In the genomic region with DNA sequence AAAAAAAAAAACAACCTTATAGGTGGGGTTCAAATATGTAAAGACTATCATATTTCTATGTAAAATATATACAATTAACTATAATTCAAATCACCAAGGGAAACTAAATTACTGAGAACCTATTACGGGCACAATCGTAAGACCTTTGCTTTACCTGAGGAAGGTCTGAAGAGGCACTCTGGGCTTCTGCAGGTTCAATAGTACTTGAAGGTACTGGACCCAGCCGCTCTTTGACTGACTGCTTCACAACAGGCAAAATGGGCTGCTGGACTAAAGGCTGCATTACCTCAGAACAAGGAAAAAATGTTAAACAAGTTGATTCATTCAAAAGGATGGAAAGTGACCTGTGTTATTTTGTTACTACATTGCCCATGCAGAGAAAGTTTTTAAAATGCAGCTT, we compare ENCODE assay signal across 21 cellular contexts. TPM values are rescaled to one million over a fixed set of nuclear protein-coding genes. Genes with fewer than 3 reads are reported as not detected.
DNase-seq lines count a peak whose midpoint lies in the region; ATAC-seq, FAIRE-seq and TF ChIP-seq lines count a peak whose summit lies in the region.
"Had no signal": no experiment of that assay in that cellular context is flagged by ENCODE, and none has a peak within 500 bp of the region (broad histone marks: within the 10 kb centered on the region; RNA-seq: fewer than 3 reads in every experiment).

No MANE protein-coding gene starts in this region.

- dilution Hi-C loops in endothelial cell of umbilical vein (cut with MboI; ENCODE audit: extremely low pct_ligation_motif_present, low sequenced_read_pairs), result no loop called here

- no TSS peak for BruUV-seq in endothelial cell of umbilical vein (replicated peaks; lab: Mats Ljungman, UMichigan)

- H3K9me3 ChIP-seq in astrocyte (ENCODE audit: insufficient read depth, low read depth, low read length), result no peaks in the 10 kb centered on the region
- no peaks in the 10 kb centered on the region for H3K9me3 ChIP-seq in endothelial cell of umbilical vein (replicated peaks; ENCODE audit: control insufficient read depth, insufficient read depth, low read length)
- H3K9me3 ChIP-seq: BLaER1, Caco-2, HAP-1 had no signal

- H3K27me3 ChIP-seq in astrocyte (ENCODE audit: insufficient read depth, low read length), result no peaks in the 10 kb centered on the region
- no peaks in the 10 kb centered on the region for H3K27me3 ChIP-seq in endothelial cell of umbilical vein (ENCODE audit: control insufficient read depth in 2 of 2, insufficient read depth in 2 of 2, low read length in 2 of 2)
- H3K27me3 ChIP-seq: BLaER1 had no signal

- intact Hi-C loops in endothelial cell of umbilical vein (cut with micrococcal nuclease), result no loop called here
- intact Hi-C loops in natural killer cell (cut with micrococcal nuclease), result no loop called here

- H3K36me3 Mint-ChIP-seq in astrocyte (ENCODE audit: low read depth, unreplicated experiment) (peaks cover 3% of the 10 kb centered on the region), chondrocyte (ENCODE audit: low read depth) (peaks cover 16% of the 10 kb centered on the region), natural killer cell (peaks cover 27% of the 10 kb centered on the region)
- H3K36me3 Mint-ChIP-seq in stimulated activated naive B cell treated with anti-CD40 and anti-IgM and Interleukin-4, amounts not matched to agents 10 μg/mL and 1 μg/mL and 100 μg/mL, for 72 hours, result peaks cover 23 to 40% of the 10 kb centered on the region in 2 donors

- no peaks in the 10 kb centered on the region for H3K9me1 ChIP-seq in endothelial cell of umbilical vein (replicated peaks; ENCODE audit: control insufficient read depth, extremely low read depth, insufficient read depth, low read length)

- H4K20me1 ChIP-seq in astrocyte (ENCODE audit: insufficient read depth, low read length), result no peaks in the 10 kb centered on the region
- H4K20me1 ChIP-seq in endothelial cell of umbilical vein (replicated peaks; ENCODE audit: control insufficient read depth, extremely low read depth, insufficient read depth, low read length), result no peaks in the 10 kb centered on the region

- H3K36me3 ChIP-seq in astrocyte (ENCODE audit: insufficient read depth, low read length) (peaks cover 27% of the 10 kb centered on the region), endothelial cell of umbilical vein (ENCODE audit: control insufficient read depth in 2 of 2, extremely low read depth in 1 of 2, insufficient read depth in 2 of 2, low read length in 2 of 2) (peaks cover 0 to 7% of the 10 kb centered on the region in 2 experiments)

- CTCF ChIA-PET in endothelial cell of umbilical vein (lab: Charles Lee), result interaction anchor here (0.8 to 1.1 kb wide), 4 partner anchors 10 to 70 kb away, joined by 3 read pairs; no protein-coding TSS in a partner anchor

- H3K4me3 ChIP-seq in astrocyte (ENCODE audit: insufficient read depth, low read depth, low read length) (no peak overlapping the region), endothelial cell of umbilical vein (replicated peaks in 1 of 3; ENCODE audit: insufficient read depth in 1 of 3, low read depth in 1 of 3, low read length in 3 of 3) (no peak overlapping the region)
- H3K4me3 ChIP-seq: BLaER1, HAP-1 had no signal

- no peak for TF ChIP-seq CTCF in astrocyte (IDR thresholded peaks at IDR 0.05; ENCODE audit: insufficient read depth, low read depth, low read length)
- TF ChIP-seq CTCF in chondrocyte (IDR thresholded peaks at IDR 0.05), result no peak
- TF ChIP-seq CTCF in endothelial cell of umbilical vein (IDR thresholded peaks at IDR 0.05; ENCODE audit: extremely low read depth in 1 of 2, insufficient read depth in 1 of 2, low read depth in 1 of 2, low read length in 2 of 2), result no peak
- no peak for TF ChIP-seq CTCF in natural killer cell (IDR thresholded peaks at IDR 0.05)

- H3K9ac ChIP-seq in astrocyte (ENCODE audit: low read length), result no peak overlapping the region
- peak overlapping the region; percentile 57 for H3K9ac ChIP-seq in endothelial cell of umbilical vein (replicated peaks; ENCODE audit: extremely low read depth, insufficient read depth, low read length)
- H3K9ac ChIP-seq: BLaER1 had no signal

- no peak for ATAC-seq in stimulated activated naive B cell treated with anti-CD40 and anti-IgM and Interleukin-4, amounts not matched to agents 10 μg/mL and 1 μg/mL and 100 μg/mL, for 72 hours (replicated peaks)
- ATAC-seq in HG03565 (IDR thresholded peaks at IDR 0.05; ENCODE audit: unreplicated experiment), result no peak
- no peak for ATAC-seq in HG03175 (IDR thresholded peaks at IDR 0.05; ENCODE audit: unreplicated experiment)
- no peak for ATAC-seq in natural killer cell
- ATAC-seq: CD8-positive, alpha-beta T cell had no signal

- POLR2A ChIA-PET in endothelial cell of umbilical vein (lab: Charles Lee), result no interaction called here

- FAIRE-seq in astrocyte (lab: Jason Lieb, UNC) (no peak), endothelial cell of umbilical vein (lab: Jason Lieb, UNC) (no peak)
- FAIRE-seq: G401.6, GM12892 had no signal

- H3K9me3 Mint-ChIP-seq in astrocyte (ENCODE audit: unreplicated experiment) (no peaks in the 10 kb centered on the region), chondrocyte (ENCODE audit: low read depth) (no peaks in the 10 kb centered on the region), natural killer cell (no peaks in the 10 kb centered on the region)
- H3K9me3 Mint-ChIP-seq in stimulated activated naive B cell treated with anti-CD40 and anti-IgM and Interleukin-4, amounts not matched to agents 10 μg/mL and 1 μg/mL and 100 μg/mL, for 72 hours, result no peaks in the 10 kb centered on the region
- H3K9me3 Mint-ChIP-seq: CD4-positive, CD25-positive, alpha-beta regulatory T cell; CD8-positive, alpha-beta T cell; HFFc6 had no signal

- H3K4me1 ChIP-seq in astrocyte (ENCODE audit: insufficient read depth, low read length) (peaks cover 5% of the 10 kb centered on the region), endothelial cell of umbilical vein (ENCODE audit: control insufficient read depth, extremely low read depth, insufficient read depth, low read length) (peaks cover 26% of the 10 kb centered on the region)
- H3K4me1 ChIP-seq: BLaER1, Caco-2, HAP-1 had no signal

- H3K27ac ChIP-seq in astrocyte (ENCODE audit: low read depth, low read length), result no peak overlapping the region
- peak overlapping the region; percentile 83 for H3K27ac ChIP-seq in endothelial cell of umbilical vein (ENCODE audit: insufficient read depth, low read depth, low read length)
- H3K27ac ChIP-seq: BLaER1, C4-2B had no signal

- H3K27ac Mint-ChIP-seq in astrocyte (ENCODE audit: unreplicated experiment) (peak overlapping the region; percentile 87), chondrocyte (ENCODE audit: unreplicated experiment) (peak overlapping the region; percentile 60), natural killer cell (no peak overlapping the region)
- H3K27ac Mint-ChIP-seq in stimulated activated naive B cell treated with anti-CD40 and anti-IgM and Interleukin-4, amounts not matched to agents 10 μg/mL and 1 μg/mL and 100 μg/mL, for 72 hours, result peak overlapping the region; percentile 20
- H3K27ac Mint-ChIP-seq: B cell had no signal

- H3K4me1 Mint-ChIP-seq in astrocyte (ENCODE audit: low read depth, unreplicated experiment) (peaks cover 35% of the 10 kb centered on the region), chondrocyte (ENCODE audit: low read depth) (peaks cover 41% of the 10 kb centered on the region), natural killer cell (no peaks in the 10 kb centered on the region)
- H3K4me1 Mint-ChIP-seq in stimulated activated naive B cell treated with anti-CD40 and anti-IgM and Interleukin-4, amounts not matched to agents 10 μg/mL and 1 μg/mL and 100 μg/mL, for 72 hours, result peaks cover 2 to 18% of the 10 kb centered on the region in 2 donors
- H3K4me1 Mint-ChIP-seq: B cell had no signal

- no peak overlapping the region for H3K4me3 Mint-ChIP-seq in astrocyte (ENCODE audit: unreplicated experiment)
- no peak overlapping the region for H3K4me3 Mint-ChIP-seq in chondrocyte (ENCODE audit: unreplicated experiment)
- no peak overlapping the region for H3K4me3 Mint-ChIP-seq in stimulated activated naive B cell treated with anti-CD40 and anti-IgM and Interleukin-4, amounts not matched to agents 10 μg/mL and 1 μg/mL and 100 μg/mL, for 72 hours
- no peak overlapping the region for H3K4me3 Mint-ChIP-seq in natural killer cell
- H3K4me3 Mint-ChIP-seq: B cell; CD4-positive, CD25-positive, alpha-beta regulatory T cell; CD8-positive, alpha-beta T cell; HFFc6 had no signal

- TF ChIP-seq POLR2A in endothelial cell of umbilical vein (IDR thresholded peaks at IDR 0.05; ENCODE audit: low read depth, low read length), result no peak

- H3K27me3 Mint-ChIP-seq in astrocyte (ENCODE audit: low read depth, unreplicated experiment), result no peaks in the 10 kb centered on the region
- H3K27me3 Mint-ChIP-seq in chondrocyte (ENCODE audit: low read depth), result no peaks in the 10 kb centered on the region
- no peaks in the 10 kb centered on the region for H3K27me3 Mint-ChIP-seq in stimulated activated naive B cell treated with anti-CD40 and anti-IgM and Interleukin-4, amounts not matched to agents 10 μg/mL and 1 μg/mL and 100 μg/mL, for 72 hours
- no peaks in the 10 kb centered on the region for H3K27me3 Mint-ChIP-seq in natural killer cell (ENCODE audit: low read depth in 2 of 2)
- H3K27me3 Mint-ChIP-seq: B cell; CD4-positive, CD25-positive, alpha-beta regulatory T cell had no signal

- H2AFZ ChIP-seq in astrocyte (ENCODE audit: low read depth, low read length), result no peak overlapping the region
- H2AFZ ChIP-seq in endothelial cell of umbilical vein (ENCODE audit: low read depth, low read length), result no peak overlapping the region

- H3K4me2 ChIP-seq in astrocyte (ENCODE audit: low read length) (no peak overlapping the region), endothelial cell of umbilical vein (ENCODE audit: insufficient read depth, low read length) (peak overlapping the region; percentile 87)
- H3K4me2 ChIP-seq: BLaER1 had no signal

- H3K79me2 ChIP-seq in astrocyte (ENCODE audit: insufficient read depth, low read length) (no peaks in the 10 kb centered on the region), endothelial cell of umbilical vein (ENCODE audit: control insufficient read depth, insufficient read depth, low read length) (peaks cover 2% of the 10 kb centered on the region)

- no peak for DNase-seq in astrocyte (ENCODE audit: low read depth)
- no peak for DNase-seq in chondrocyte (ENCODE audit: low spot score)
- DNase-seq in endothelial cell of umbilical vein (ENCODE audit: low read depth, low spot score), result peak; percentile 15
- DNase-seq in stimulated activated naive B cell treated with anti-CD40 and anti-IgM and Interleukin-4, amounts not matched to agents 10 μg/mL and 1 μg/mL and 100 μg/mL, for 72 hours, result no peak
- no peak for DNase-seq in pons (ENCODE audit: low spot score)
- DNase-seq in natural killer cell, result no peak
- DNase-seq: Caco-2; CD4-positive, CD25-positive, alpha-beta regulatory T cell; CD8-positive, alpha-beta T cell; DMS153; DND-41; GOT3; HFFc6 had no signal

RNA-seq across cellular contexts. Expression of gene RBM26, which starts 51.8 kb away (rescaled TPM):
- total RNA-seq in astrocyte, result 38.5 and 42.6 TPM in 2 replicates
- 29.1 to 37.5 TPM (median 29.6 TPM) in 3 replicates for total RNA-seq in chondrocyte
- 43.7 and 54.3 TPM in 2 replicates for total RNA-seq in endothelial cell of umbilical vein
- 10.8 and 14.8 TPM in 2 replicates for polyA plus RNA-seq in endothelial cell of umbilical vein
- 11.4 TPM in 2 replicates for polyA plus RNA-seq in endothelial cell of umbilical vein (2011; cell fraction: cytosol; rRNA removed)
- polyA plus RNA-seq in endothelial cell of umbilical vein (2011; cell fraction: nucleus; rRNA removed), result 90.4 and 116 TPM in 2 replicates
- 24.6 and 33.1 TPM in 2 replicates for polyA plus RNA-seq in endothelial cell of umbilical vein (2012)
- 21.7 and 25.3 TPM in 2 replicates for polyA minus RNA-seq in endothelial cell of umbilical vein
- 17.1 TPM for polyA minus RNA-seq in endothelial cell of umbilical vein (2011; cell fraction: cytosol; rRNA and poly(A)+ RNA removed)
- polyA minus RNA-seq in endothelial cell of umbilical vein (2011; cell fraction: nucleus; rRNA and poly(A)+ RNA removed), result 69.9 and 97.4 TPM in 2 replicates
- total RNA-seq in natural killer cell, result 10 to 100 TPM; 59.3 to 70.3 (median 66.5) TPM

Comparison
In these comparisons a context has a peak if more than half of its experiments do, and no peak if none do; other contexts are left out.
1. H3K27ac Mint-ChIP-seq: peak in astrocyte (single experiment), chondrocyte (single experiment) and stimulated activated naive B cell treated with anti-CD40 and anti-IgM and Interleukin-4, amounts not matched to agents 10 μg/mL and 1 μg/mL and 100 μg/mL, for 72 hours (single experiment); none in natural killer cell (0 of 2).